In the genomic region with DNA sequence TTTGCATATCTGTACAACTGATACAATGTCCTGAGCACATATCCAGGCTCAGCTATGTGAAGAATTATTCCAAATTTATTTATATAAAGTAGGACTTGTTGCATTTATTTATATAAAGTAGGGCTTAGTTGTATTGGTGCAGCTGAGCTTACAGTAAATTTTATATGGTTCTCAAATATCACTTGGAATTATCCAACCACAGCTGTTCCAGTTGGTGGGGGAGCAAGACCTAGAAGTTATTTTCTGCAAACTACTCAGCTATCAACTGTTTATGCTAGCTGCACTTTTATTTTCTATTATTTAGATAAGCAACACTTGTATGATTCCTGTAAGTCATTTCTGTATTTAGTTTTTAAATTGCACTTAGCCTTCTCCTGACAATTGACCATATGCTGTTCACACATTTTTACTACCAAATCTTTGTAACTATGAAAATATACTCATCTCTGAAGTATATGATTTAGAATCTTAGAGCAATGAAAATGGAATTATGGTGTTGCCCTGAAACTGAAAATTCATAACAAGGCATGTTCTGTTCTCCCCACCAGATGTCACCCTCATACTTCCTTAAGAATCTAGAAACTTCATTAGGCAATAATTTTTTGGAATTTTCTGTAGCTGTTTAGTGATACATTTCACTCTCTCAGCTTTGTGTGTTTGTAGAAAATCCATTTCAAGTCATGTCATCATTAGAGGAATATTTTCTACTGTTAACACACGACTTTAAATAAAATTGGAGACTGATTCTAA, we compare ENCODE assay signal across 8 cellular contexts.
DNase-seq lines count a peak whose midpoint lies in the region; ATAC-seq, FAIRE-seq and TF ChIP-seq lines count a peak whose summit lies in the region.

No MANE protein-coding gene starts in this region.

- TF ChIP-seq POLR2A in IMR-90 (IDR thresholded peaks at IDR 0.05; ENCODE audit: low read depth, low read length), result no peak

- WGBS in IMR-90 (ENCODE audit: extremely low coverage in 2 of 2, insufficient read length in 1 of 2), 2 experiments, result no CpG with 5 or more reads among the region's 1 CpG

- no peaks in the 10 kb centered on the region for H3K79me1 ChIP-seq in IMR-90 (ENCODE audit: low read depth in 1 of 2, low read length in 2 of 2)

- no peak overlapping the region for H3K9ac ChIP-seq in IMR-90 (ENCODE audit: low read depth, low read length)

- H2BK15ac ChIP-seq in IMR-90 (ENCODE audit: low read depth, low read length), result no peak overlapping the region

- no peak overlapping the region for H3K18ac ChIP-seq in IMR-90 (ENCODE audit: low read depth, low read length)

- no peak overlapping the region for H2BK20ac ChIP-seq in IMR-90 (ENCODE audit: low read depth, low read length)

- H3K4me3 ChIP-seq in IMR-90 (ENCODE audit: insufficient read depth, low read depth, low read length) (no peak overlapping the region), kidney epithelial cell (ENCODE audit: low read depth, low read length) (no peak overlapping the region)

- dilution Hi-C loops in IMR-90 (cut with HindIII; ENCODE audit: low sequenced_read_pairs, unreplicated experiment), result no loop called here

- POLR2A ChIA-PET in IMR-90 (lab: Charles Lee; ENCODE audit: unreplicated experiment), result interaction anchor here (0.5 kb wide), 1 partner anchor 1146 kb away, joined by 5 read pairs; no protein-coding TSS in a partner anchor

- FAIRE-seq in frontal cortex (lab: Jason Lieb, UNC), result no peak

- no peak overlapping the region for H3K27ac ChIP-seq in IMR-90 (ENCODE audit: insufficient read depth, low read length)

- H3K9me3 ChIP-seq in IMR-90 (ENCODE audit: control insufficient read depth, insufficient read depth, low read length), result peaks cover 12% of the 10 kb centered on the region; the same call in 1 of the 2 replicates

- H2AFZ ChIP-seq in IMR-90 (replicated peaks; ENCODE audit: low read length, poor library complexity), result no peak overlapping the region

- CTCF ChIA-PET in IMR-90 (lab: Yijun Ruan, JAX), result interaction anchor here (0.6 to 1.4 kb wide), 4 partner anchors 15 to 1642 kb away, joined by 3 read pairs; no protein-coding TSS in a partner anchor

- no peak overlapping the region for H2AK9ac ChIP-seq in IMR-90 (replicated peaks; ENCODE audit: low read depth, low read length, poor library complexity)

- no peak overlapping the region for H4K91ac ChIP-seq in IMR-90 (ENCODE audit: insufficient read depth, low read depth, low read length)

- H3K4me1 ChIP-seq in IMR-90 (ENCODE audit: control insufficient read depth, insufficient read depth, low read length), result no peaks in the 10 kb centered on the region

- BruUV-seq in IMR-90 (replicated peaks; lab: Mats Ljungman, UMichigan), result no TSS peak

- TF ChIP-seq CTCF in IMR-90 (conservative IDR thresholded peaks at IDR 0.05; ENCODE audit: low read depth, low read length) (peak; percentile 48), kidney epithelial cell (IDR thresholded peaks at IDR 0.05; ENCODE audit: insufficient read depth, low read length, poor library complexity, severe bottlenecking) (peak; percentile 52)

- H3K4ac ChIP-seq in IMR-90 (ENCODE audit: low read depth, low read length), result no peak overlapping the region

- H2BK120ac ChIP-seq in IMR-90 (ENCODE audit: low read depth, low read length), result no peak overlapping the region

- H3K36me3 ChIP-seq in IMR-90 (ENCODE audit: control insufficient read depth, insufficient read depth, low read length), result no peaks in the 10 kb centered on the region
- no peaks in the 10 kb centered on the region for H3K36me3 ChIP-seq in kidney epithelial cell (ENCODE audit: control insufficient read depth, insufficient read depth, low read length)

- peak; percentile 47 for TF ChIP-seq RAD21 in IMR-90 (IDR thresholded peaks at IDR 0.05; ENCODE audit: low read length)

- H2BK5ac ChIP-seq in IMR-90 (ENCODE audit: low read depth, low read length, poor library complexity, severe bottlenecking), result no peak overlapping the region

- in situ Hi-C loops in IMR-90 (cut with MboI; ENCODE audit: low sequenced_read_pairs), result no loop called here

- intact Hi-C loops in IMR-90 (cut with micrococcal nuclease), result loop anchor here (5.0 kb wide), 3 partner anchors 1491 to 1851 kb away; no protein-coding TSS in a partner anchor

- H4K20me1 ChIP-seq in IMR-90 (ENCODE audit: insufficient read depth, low read length), result no peaks in the 10 kb centered on the region

- ATAC-seq in IMR-90 (ENCODE audit: low read depth) (no peak), SK-N-SH treated with all-trans-retinoic acid at 6 μM for 48 hours (0 out of 3 replicates have a peak, but pooled peaks have one; percentile 41), GM18870 (IDR thresholded peaks at IDR 0.05; ENCODE audit: unreplicated experiment) (no peak)

- H3K56ac ChIP-seq in IMR-90 (ENCODE audit: extremely low read depth, insufficient read depth, low read length), result no peak overlapping the region

- DNase-seq in COLO829 (ENCODE audit: low spot score) (peak; percentile 21), IMR-90 (peak; percentile 14), kidney epithelial cell (ENCODE audit: low read depth) (no peak), DMS114 treated with DMSO at 0.1 percent for 48 hours (lab: John Stamatoyannopoulos, UW; ENCODE audit: unreplicated experiment) (no peak), frontal cortex (ENCODE audit: low spot score in 2 of 2) (no peak), T-helper 2 cell (no peak)

- H3K27me3 ChIP-seq in IMR-90 (ENCODE audit: control insufficient read depth, insufficient read depth, low read length) (no peaks in the 10 kb centered on the region), kidney epithelial cell (ENCODE audit: control insufficient read depth, insufficient read depth, low read length) (no peaks in the 10 kb centered on the region)

- H3K4me2 ChIP-seq in IMR-90 (ENCODE audit: low read depth, low read length), result no peak overlapping the region

- no peak overlapping the region for H3K23ac ChIP-seq in IMR-90 (ENCODE audit: low read depth, low read length)

- no peak overlapping the region for H4K8ac ChIP-seq in IMR-90 (ENCODE audit: low read depth in 2 of 2, low read length in 2 of 2)

- H3K14ac ChIP-seq in IMR-90 (replicated peaks; ENCODE audit: low read depth, low read length), result no peak overlapping the region

- H3K9me1 ChIP-seq in IMR-90 (ENCODE audit: insufficient read depth, low read length), result no peaks in the 10 kb centered on the region

- no peak overlapping the region for H2AK5ac ChIP-seq in IMR-90 (ENCODE audit: low read depth, low read length)

- no peak overlapping the region for H4K5ac ChIP-seq in IMR-90 (ENCODE audit: low read depth, low read length)

TF ChIP-seq in IMR-90, 13 proteins besides CTCF, POLR2A, EP300 and RAD21:
- TF ChIP-seq CEBPB (IDR thresholded peaks at IDR 0.05; ENCODE audit: low read depth, low read length) (no peak; the same call in 1 of the 2 replicates), SMC3 (IDR thresholded peaks at IDR 0.05; ENCODE audit: low read depth, low read length) (peak; percentile 23; the same call in 1 of the 2 replicates)

TF ChIP-seq in SK-N-SH treated with all-trans-retinoic acid at 6 μM for 48 hours, 23 proteins besides CTCF, POLR2A, EP300 and RAD21:
- TF ChIP-seq, protein P1, sequence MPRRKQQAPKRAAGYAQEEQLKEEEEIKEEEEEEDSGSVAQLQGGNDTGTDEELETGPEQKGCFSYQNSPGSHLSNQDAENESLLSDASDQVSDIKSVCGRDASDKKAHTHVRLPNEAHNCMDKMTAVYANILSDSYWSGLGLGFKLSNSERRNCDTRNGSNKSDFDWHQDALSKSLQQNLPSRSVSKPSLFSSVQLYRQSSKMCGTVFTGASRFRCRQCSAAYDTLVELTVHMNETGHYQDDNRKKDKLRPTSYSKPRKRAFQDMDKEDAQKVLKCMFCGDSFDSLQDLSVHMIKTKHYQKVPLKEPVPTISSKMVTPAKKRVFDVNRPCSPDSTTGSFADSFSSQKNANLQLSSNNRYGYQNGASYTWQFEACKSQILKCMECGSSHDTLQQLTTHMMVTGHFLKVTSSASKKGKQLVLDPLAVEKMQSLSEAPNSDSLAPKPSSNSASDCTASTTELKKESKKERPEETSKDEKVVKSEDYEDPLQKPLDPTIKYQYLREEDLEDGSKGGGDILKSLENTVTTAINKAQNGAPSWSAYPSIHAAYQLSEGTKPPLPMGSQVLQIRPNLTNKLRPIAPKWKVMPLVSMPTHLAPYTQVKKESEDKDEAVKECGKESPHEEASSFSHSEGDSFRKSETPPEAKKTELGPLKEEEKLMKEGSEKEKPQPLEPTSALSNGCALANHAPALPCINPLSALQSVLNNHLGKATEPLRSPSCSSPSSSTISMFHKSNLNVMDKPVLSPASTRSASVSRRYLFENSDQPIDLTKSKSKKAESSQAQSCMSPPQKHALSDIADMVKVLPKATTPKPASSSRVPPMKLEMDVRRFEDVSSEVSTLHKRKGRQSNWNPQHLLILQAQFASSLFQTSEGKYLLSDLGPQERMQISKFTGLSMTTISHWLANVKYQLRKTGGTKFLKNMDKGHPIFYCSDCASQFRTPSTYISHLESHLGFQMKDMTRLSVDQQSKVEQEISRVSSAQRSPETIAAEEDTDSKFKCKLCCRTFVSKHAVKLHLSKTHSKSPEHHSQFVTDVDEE (CRISPR knock-in tag; IDR thresholded peaks at IDR 0.05), result no peak
- TF ChIP-seq ZFP3 (CRISPR knock-in tag; IDR thresholded peaks at IDR 0.05) (no peak), GLIS3 (CRISPR knock-in tag; IDR thresholded peaks at IDR 0.05) (no peak), ZNF8 (CRISPR knock-in tag; IDR thresholded peaks at IDR 0.05) (no peak), TOX (CRISPR knock-in tag; IDR thresholded peaks at IDR 0.05; ENCODE audit: borderline replicate concordance) (no peak), SNAI2 (CRISPR knock-in tag; IDR thresholded peaks at IDR 0.05) (no peak)
- TF ChIP-seq, protein P2, sequence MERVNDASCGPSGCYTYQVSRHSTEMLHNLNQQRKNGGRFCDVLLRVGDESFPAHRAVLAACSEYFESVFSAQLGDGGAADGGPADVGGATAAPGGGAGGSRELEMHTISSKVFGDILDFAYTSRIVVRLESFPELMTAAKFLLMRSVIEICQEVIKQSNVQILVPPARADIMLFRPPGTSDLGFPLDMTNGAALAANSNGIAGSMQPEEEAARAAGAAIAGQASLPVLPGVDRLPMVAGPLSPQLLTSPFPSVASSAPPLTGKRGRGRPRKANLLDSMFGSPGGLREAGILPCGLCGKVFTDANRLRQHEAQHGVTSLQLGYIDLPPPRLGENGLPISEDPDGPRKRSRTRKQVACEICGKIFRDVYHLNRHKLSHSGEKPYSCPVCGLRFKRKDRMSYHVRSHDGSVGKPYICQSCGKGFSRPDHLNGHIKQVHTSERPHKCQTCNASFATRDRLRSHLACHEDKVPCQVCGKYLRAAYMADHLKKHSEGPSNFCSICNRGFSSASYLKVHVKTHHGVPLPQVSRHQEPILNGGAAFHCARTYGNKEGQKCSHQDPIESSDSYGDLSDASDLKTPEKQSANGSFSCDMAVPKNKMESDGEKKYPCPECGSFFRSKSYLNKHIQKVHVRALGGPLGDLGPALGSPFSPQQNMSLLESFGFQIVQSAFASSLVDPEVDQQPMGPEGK (CRISPR knock-in tag; IDR thresholded peaks at IDR 0.05; ENCODE audit: borderline replicate concordance), result no peak

Comparison
In these comparisons a context has a peak if more than half of its experiments do, and no peak if none do; other contexts are left out.
1. DNase-seq: peak in COLO829 (single experiment) and IMR-90 (single experiment); none in kidney epithelial cell (single experiment), DMS114 treated with DMSO at 0.1 percent for 48 hours (single experiment), frontal cortex (0 of 2) and T-helper 2 cell (0 of 5).